In the genomic region with DNA sequence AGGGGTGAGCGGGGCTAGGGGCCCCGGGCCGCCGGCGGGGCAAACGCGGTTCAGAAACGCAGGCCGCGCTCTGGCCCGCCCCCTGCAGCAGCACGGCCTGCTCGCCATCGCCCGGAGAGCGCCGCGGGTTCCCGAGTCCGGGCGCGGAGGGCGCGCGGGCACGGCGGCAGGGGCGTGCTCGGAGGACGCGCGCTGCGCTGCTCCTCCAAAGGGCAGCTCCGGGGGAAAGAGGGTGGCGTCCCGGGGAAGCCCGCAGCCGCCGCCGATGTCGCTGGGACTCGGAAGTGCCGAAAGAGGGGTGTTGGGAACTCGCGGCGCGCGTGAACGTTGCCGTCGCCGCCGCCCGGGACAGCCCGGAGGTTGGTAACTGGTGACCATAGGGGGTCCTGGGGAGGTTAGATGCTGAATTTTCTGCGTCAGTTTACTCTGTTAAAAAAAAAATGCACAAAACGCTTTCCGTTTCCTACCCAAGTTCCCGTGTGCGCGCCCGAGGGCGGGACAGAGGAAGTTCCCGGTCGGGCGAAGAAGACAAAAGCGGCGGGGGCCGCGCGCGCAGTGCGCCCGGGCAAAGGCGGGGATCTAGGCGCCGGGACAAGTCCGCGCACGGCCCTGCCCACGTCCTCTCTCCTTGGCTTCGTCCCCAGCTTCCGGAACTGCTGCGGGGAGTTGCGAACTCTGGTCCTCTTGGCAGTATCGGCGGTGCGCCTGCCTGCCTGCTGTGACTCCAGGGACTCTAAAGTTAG, we compare ENCODE assay signal across 8 cellular contexts. TPM values are rescaled to one million over a fixed set of nuclear protein-coding genes. Genes with fewer than 3 reads are reported as not detected.
DNase-seq lines count a peak whose midpoint lies in the region; ATAC-seq and TF ChIP-seq lines count a peak whose summit lies in the region.

A gene (plus strand): TSS at position 157 of the 743 bp plus-strand sequence. CDS start 20,074 bp downstream, outside the sequence.

- H3K27ac ChIP-seq in CD8-positive, alpha-beta memory T cell (ENCODE audit: low read depth, low read length) = peak within 1 kb of the TSS; percentile 79

- TF ChIP-seq POLR2A in erythroblast (IDR thresholded peaks at IDR 0.05; ENCODE audit: low read length) = no peak

- peaks cover 33% of the 10 kb centered on the region for H3K4me1 ChIP-seq in CD8-positive, alpha-beta memory T cell (ENCODE audit: insufficient read depth, low read length)

- H3K27ac Mint-ChIP-seq in CD8-positive, alpha-beta memory T cell = peak within 1 kb of the TSS; percentile 88 to 99 (median 96)

- ATAC-seq in GM19395 (IDR thresholded peaks at IDR 0.05; ENCODE audit: unreplicated experiment) (peak; percentile 52), HG03469 (IDR thresholded peaks at IDR 0.05; ENCODE audit: unreplicated experiment) (peak; percentile 37)

- peaks cover 0 to 4% of the 10 kb centered on the region in 2 donors for H3K27me3 Mint-ChIP-seq in CD8-positive, alpha-beta memory T cell

- peaks cover 0 to 13% (median 5%) of the 10 kb centered on the region in 3 donors for H3K36me3 Mint-ChIP-seq in CD8-positive, alpha-beta memory T cell

- peaks cover 40 to 58% (median 44%) of the 10 kb centered on the region in 3 donors for H3K4me1 Mint-ChIP-seq in CD8-positive, alpha-beta memory T cell

- peak within 1 kb of the TSS; percentile 81 for H3K4me3 ChIP-seq in CD8-positive, alpha-beta memory T cell (ENCODE audit: low read length)

- CTCF ChIA-PET in CD8-positive, alpha-beta memory T cell (lab: Charles Lee) = interaction anchor here (1.7 to 4.0 kb wide), 2 partner anchors 13 to 45 kb away, joined by 3 to 17 read pairs; no protein-coding TSS in a partner anchor

- H3K36me3 ChIP-seq in CD8-positive, alpha-beta memory T cell (ENCODE audit: insufficient read depth, low read length) = no peaks in the 10 kb centered on the region

- no peaks in the 10 kb centered on the region for H3K9me3 ChIP-seq in CD8-positive, alpha-beta memory T cell (ENCODE audit: low read length)

- peaks cover 0 to 4% (median 0%) of the 10 kb centered on the region in 5 donors for H3K9me3 Mint-ChIP-seq in CD8-positive, alpha-beta memory T cell

- peak within 1 kb of the TSS; percentile 86 to 98 (median 97) for H3K4me3 Mint-ChIP-seq in CD8-positive, alpha-beta memory T cell

- POLR2A ChIA-PET in CD8-positive, alpha-beta memory T cell (lab: Charles Lee) = interaction anchor here (1.1 kb wide), 1 partner anchor 12 kb away, joined by 3 read pairs; no protein-coding TSS in a partner anchor

- peak; percentile 48 to 74 (median 58) for DNase-seq in CD8-positive, alpha-beta memory T cell
- peak; percentile 49 for DNase-seq in NCI-H82 treated with DMSO at 0.1 percent for 48 hours (lab: John Stamatoyannopoulos, UW; ENCODE audit: unreplicated experiment)
- DNase-seq in activated T-cell treated with anti-CD3 and anti-CD28 coated beads for 48 hours (ENCODE audit: low read depth) = peak; percentile 64
- DNase-seq in erythroblast (lab: John Stamatoyannopoulos, UW) = peak; percentile 14 to 18
- peak; percentile 72 for DNase-seq in mucosa of gallbladder (ENCODE audit: low spot score)
- DNase-seq in stimulated activated CD8-positive, alpha-beta memory T cell treated with anti-CD3 and anti-CD28 coated beads, Interleukin-7, amount 100 ng/mL, for 4 hours (ENCODE audit: low read depth in 2 of 2) = peak; percentile 8 to 43

- no peaks in the 10 kb centered on the region for H3K27me3 ChIP-seq in CD8-positive, alpha-beta memory T cell (ENCODE audit: insufficient read depth, low read length, poor library complexity, severe bottlenecking)

RNA-seq across cellular contexts. Expression of the gene that starts here (rescaled TPM):
- total RNA-seq in CD8-positive, alpha-beta memory T cell = 1 to 10 TPM; 1.4 to 2.1 TPM
- polyA plus RNA-seq in CD8-positive, alpha-beta memory T cell = 4.6 TPM
- 14.4 TPM for total RNA-seq in mucosa of gallbladder

Comparison
In these comparisons a context has a peak if more than half of its experiments do, and no peak if none do; other contexts are left out.
1. Peak in every context shown above with its lines: DNase-seq, ATAC-seq, H3K4me3 ChIP-seq and H3K27ac ChIP-seq.
2. DNase-seq: peak in every context shown above with its lines; median percentile 72 in mucosa of gallbladder; 64 in activated T-cell treated with anti-CD3 and anti-CD28 coated beads for 48 hours; 58 in CD8-positive, alpha-beta memory T cell; 49 in NCI-H82 treated with DMSO at 0.1 percent for 48 hours; 26 in stimulated activated CD8-positive, alpha-beta memory T cell treated with anti-CD3 and anti-CD28 coated beads, Interleukin-7, amount 100 ng/mL, for 4 hours; 16 in erythroblast.